20 cellular contexts compared by ENCODE assay signal in the genomic region with DNA sequence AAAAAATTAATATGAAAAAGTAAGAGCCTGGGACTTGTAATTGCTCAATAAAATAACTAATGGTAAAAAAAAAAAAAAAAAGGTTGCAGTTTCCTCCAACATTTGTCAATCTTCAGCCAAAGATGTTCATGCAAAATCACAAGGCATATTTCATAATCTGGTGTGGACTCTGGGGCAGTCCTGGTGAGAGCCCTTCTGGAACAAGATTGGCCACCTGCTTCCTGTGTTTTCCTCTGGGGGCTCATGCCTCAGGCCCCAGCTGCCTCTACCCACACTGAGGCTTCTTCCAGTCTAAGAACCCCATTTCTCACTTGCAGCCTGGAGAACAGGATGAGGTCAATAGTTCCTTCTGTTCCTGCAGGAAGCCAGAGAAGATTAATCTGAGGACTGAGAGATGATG.
"Had no signal": no experiment of that assay in that cellular context is flagged by ENCODE, and none has a peak within 500 bp of the region (broad histone marks: within the 10 kb centered on the region; RNA-seq: fewer than 3 reads in every experiment).

No MANE protein-coding gene starts in this region.

- H3K27me3 ChIP-seq: brain microvascular endothelial cell, pancreas, spleen, thyroid gland had no signal

- DNase-seq: activated CD4-positive, alpha-beta T cell treated with anti-CD3 and anti-CD28 coated beads, Interleukin-2, amount 50 U/mL, for 1 hour; activated CD4-positive, CD25-positive, alpha-beta regulatory T cell treated with anti-CD3 and anti-CD28 coated beads, Interleukin-2, amount 50 U/mL, for 72 hours; activated CD8-positive, alpha-beta T cell treated with anti-CD3 and anti-CD28 coated beads, Interleukin-2, amount 10 ng/mL, durations not matched to agents 7 days and 5 days; activated T-cell treated with anti-CD3 and anti-CD28 coated beads, Interleukin-2, amount 50 U/mL, for 1 hour; aorta; brain microvascular endothelial cell; central memory CD4-positive, alpha-beta T cell; effector memory CD4-positive, alpha-beta T cell; left colon; lower lobe of right lung; mesendoderm; mucosa of descending colon; nephron progenitor cell; pancreas; spleen; stimulated activated CD4-positive, alpha-beta T cell treated with anti-CD3 and anti-CD28 coated beads, Interleukin-4, amount 100 ng/mL, for 24 hours; stimulated activated naive CD8-positive, alpha-beta T cell treated with anti-CD3 and anti-CD28 coated beads, Interleukin-15, Interleukin-2, amounts not matched to agents 100 U/mL and 50 U/mL, for 24 hours; thyroid gland had no signal

- H3K36me3 ChIP-seq: brain microvascular endothelial cell, lower lobe of right lung, pancreas, spleen, thyroid gland had no signal

- H3K27ac ChIP-seq: brain microvascular endothelial cell, lower lobe of right lung, pancreas, spleen, thyroid gland had no signal

- H3K4me3 ChIP-seq: lower lobe of right lung, mucosa of descending colon, pancreas, spleen, thyroid gland had no signal

- H3K9me3 ChIP-seq: lower lobe of right lung, mucosa of descending colon, pancreas, spleen, thyroid gland had no signal

- H3K4me3 Mint-ChIP-seq: activated CD8-positive, alpha-beta T cell treated with anti-CD3 and anti-CD28 coated beads, Interleukin-2, amount 10 ng/mL, durations not matched to agents 7 days and 5 days; activated T-helper 17 cell treated with anti-CD3 and anti-CD28 coated beads, Interleukin-2, amount 50 U/mL, for 72 hours; nephron progenitor cell had no signal

- H3K27ac Mint-ChIP-seq: activated CD8-positive, alpha-beta T cell treated with anti-CD3 and anti-CD28 coated beads, Interleukin-2, amount 10 ng/mL, durations not matched to agents 7 days and 5 days; activated naive CD4-positive, alpha-beta T cell treated with anti-CD3 and anti-CD28 coated beads, Interleukin-2, amount 50 U/mL, for 72 hours; activated T-helper 17 cell treated with anti-CD3 and anti-CD28 coated beads, Interleukin-2, amount 50 U/mL, for 72 hours; nephron progenitor cell had no signal

- H3K4me1 ChIP-seq: lower lobe of right lung, pancreas, spleen, thyroid gland had no signal

- ATAC-seq: activated CD8-positive, alpha-beta T cell treated with anti-CD3 and anti-CD28 coated beads, Interleukin-2, amount 10 ng/mL, durations not matched to agents 7 days and 5 days; activated naive CD4-positive, alpha-beta T cell treated with anti-CD3 and anti-CD28 coated beads, Interleukin-2, amount 50 U/mL, for 72 hours; activated T-helper 17 cell treated with anti-CD3 and anti-CD28 coated beads, Interleukin-2, amount 50 U/mL, for 72 hours; left colon; lower lobe of right lung; mucosa of descending colon; pancreas; stimulated activated naive CD8-positive, alpha-beta T cell treated with anti-CD3 and anti-CD28 coated beads, Interleukin-15, Interleukin-2, amounts not matched to agents 100 U/mL and 50 U/mL, for 24 hours had no signal

- H3K4me1 Mint-ChIP-seq: activated T-helper 17 cell treated with anti-CD3 and anti-CD28 coated beads, Interleukin-2, amount 50 U/mL, for 72 hours had no signal
